Comparison of ENCODE assay signal across 18 cellular contexts in the genomic region with DNA sequence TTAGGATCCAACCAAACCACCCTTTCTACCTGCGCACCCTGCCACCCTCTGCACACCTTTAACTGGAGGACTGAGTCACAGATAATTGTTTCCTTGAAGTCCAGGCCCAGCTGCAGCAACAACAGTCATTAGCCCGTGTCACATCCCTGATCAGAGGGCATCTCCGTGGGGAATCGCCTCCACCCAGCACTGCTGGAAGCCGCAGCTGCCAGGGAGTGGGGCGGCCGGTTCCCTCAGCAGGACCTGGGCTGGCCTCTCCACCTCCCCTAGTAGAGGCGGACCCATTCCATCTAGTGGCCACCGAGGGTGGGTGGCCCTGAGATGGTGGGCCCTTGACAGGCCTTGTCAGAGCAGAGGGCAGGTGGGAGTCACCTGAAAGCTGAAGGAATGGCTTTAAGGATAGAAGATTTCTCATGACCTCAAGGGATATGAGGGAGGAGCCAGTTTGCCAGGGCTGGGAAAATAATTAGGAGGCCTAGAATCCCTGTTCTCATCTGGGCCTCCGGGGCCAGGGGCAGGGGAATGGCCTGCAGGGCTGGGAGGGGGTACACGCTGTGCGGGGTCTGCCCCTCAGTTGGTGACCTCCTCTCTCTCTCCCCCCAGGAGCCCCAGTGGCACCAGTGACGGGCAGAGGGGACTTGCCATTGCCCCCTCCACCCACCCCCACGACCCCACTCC. TPM values are rescaled to one million over a fixed set of nuclear protein-coding genes. Genes with fewer than 3 reads are reported as not detected.
A peak's percentile ranks its signal among the peaks of the same experiment; 100 is the strongest.
DNase-seq lines count a peak whose midpoint lies in the region; ATAC-seq and TF ChIP-seq lines count a peak whose summit lies in the region.
"Had no signal": no experiment of that assay in that cellular context is flagged by ENCODE, and none has a peak within 500 bp of the region (broad histone marks: within the 10 kb centered on the region; RNA-seq: fewer than 3 reads in every experiment).

No MANE protein-coding gene starts in this region.

- H3K27me3 ChIP-seq in neural progenitor cell = no peaks in the 10 kb centered on the region
- H3K27me3 ChIP-seq: transverse colon had no signal

- no peak for TF ChIP-seq EP300 in Ishikawa (IDR thresholded peaks at IDR 0.05; ENCODE audit: borderline replicate concordance)

- peaks cover 64% of the 10 kb centered on the region for H4K20me1 ChIP-seq in neural progenitor cell (ENCODE audit: low read depth)

- no peak overlapping the region for H3K4me2 ChIP-seq in neural progenitor cell
- H3K4me2 ChIP-seq: GM23338 had no signal

- no peaks in the 10 kb centered on the region for H3K9me3 ChIP-seq in neural progenitor cell (ENCODE audit: low read depth)
- H3K9me3 ChIP-seq: transverse colon had no signal

- H3K27ac Mint-ChIP-seq in T-helper 1 cell treated with Interleukin-12 subunit alpha and Interleukin-12 subunit beta and Interleukin-4 antibody, amounts not matched to agents 30 μg/mL and 1 μg/mL, for 36 hours = peak overlapping the region; percentile 81
- H3K27ac Mint-ChIP-seq in chondrocyte (ENCODE audit: unreplicated experiment) (peak overlapping the region; percentile 63), neural progenitor cell (no peak overlapping the region)
- H3K27ac Mint-ChIP-seq: GM23338 had no signal

- peaks cover 1% of the 10 kb centered on the region for H3K79me2 ChIP-seq in neural progenitor cell (ENCODE audit: low read depth)

- no peak for DNase-seq in T-helper 1 cell
- no peak for DNase-seq in chondrocyte (ENCODE audit: low spot score)
- no peak for DNase-seq in neural progenitor cell (ENCODE audit: low spot score)
- DNase-seq in dedifferentiated amniotic fluid mesenchymal stem cell (ENCODE audit: extremely low spot score) = no peak
- no peak for DNase-seq in COLO668 (lab: John Stamatoyannopoulos, UW; ENCODE audit: unreplicated experiment)
- DNase-seq: foreskin melanocyte; MM.1S; NCI-H2029; NCI-H526 treated with DMSO at 0.1 percent for 48 hours; occipital lobe; stimulated activated CD4-positive, alpha-beta T cell treated with anti-CD3 and anti-CD28 coated beads, Interleukin-2, amount 100 ng/mL, for 48 hours; stimulated activated CD8-positive, alpha-beta memory T cell treated with anti-CD3 and anti-CD28 coated beads, Interleukin-4, amount 100 ng/mL, for 48 hours; transverse colon had no signal

- ATAC-seq in HG03159 (IDR thresholded peaks at IDR 0.05; ENCODE audit: unreplicated experiment) = no peak
- ATAC-seq: GM23338, sciatic nerve had no signal

- H3K27ac ChIP-seq in neural progenitor cell = no peak overlapping the region
- H3K27ac ChIP-seq: transverse colon had no signal

- H3K9ac ChIP-seq in neural progenitor cell = no peak overlapping the region

- no peak overlapping the region for H3K4me3 ChIP-seq in neural progenitor cell
- H3K4me3 ChIP-seq: GM23338, transverse colon had no signal

- no peaks in the 10 kb centered on the region for H3K9me3 Mint-ChIP-seq in T-helper 1 cell treated with Interleukin-12 subunit alpha and Interleukin-12 subunit beta and Interleukin-4 antibody, amounts not matched to agents 30 μg/mL and 1 μg/mL, for 36 hours
- H3K9me3 Mint-ChIP-seq in chondrocyte (ENCODE audit: low read depth) = no peaks in the 10 kb centered on the region
- no peaks in the 10 kb centered on the region for H3K9me3 Mint-ChIP-seq in neural progenitor cell
- H3K9me3 Mint-ChIP-seq: GM23338 had no signal

- no peaks in the 10 kb centered on the region for H3K27me3 Mint-ChIP-seq in T-helper 1 cell treated with Interleukin-12 subunit alpha and Interleukin-12 subunit beta and Interleukin-4 antibody, amounts not matched to agents 30 μg/mL and 1 μg/mL, for 36 hours (ENCODE audit: low read depth)
- H3K27me3 Mint-ChIP-seq in chondrocyte (ENCODE audit: low read depth) (no peaks in the 10 kb centered on the region), neural progenitor cell (ENCODE audit: insufficient read depth, low read depth) (peaks cover 12% of the 10 kb centered on the region)

- peaks cover 6% of the 10 kb centered on the region for H3K4me1 Mint-ChIP-seq in T-helper 1 cell treated with Interleukin-12 subunit alpha and Interleukin-12 subunit beta and Interleukin-4 antibody, amounts not matched to agents 30 μg/mL and 1 μg/mL, for 36 hours (ENCODE audit: low read depth)
- H3K4me1 Mint-ChIP-seq in chondrocyte (ENCODE audit: low read depth) (peaks cover 7% of the 10 kb centered on the region), neural progenitor cell (peaks cover 3% of the 10 kb centered on the region)

- H3K4me1 ChIP-seq in neural progenitor cell = no peaks in the 10 kb centered on the region
- H3K4me1 ChIP-seq: transverse colon had no signal

- H3K36me3 Mint-ChIP-seq in T-helper 1 cell treated with Interleukin-12 subunit alpha and Interleukin-12 subunit beta and Interleukin-4 antibody, amounts not matched to agents 30 μg/mL and 1 μg/mL, for 36 hours (ENCODE audit: low read depth) = peaks cover 23% of the 10 kb centered on the region
- H3K36me3 Mint-ChIP-seq in chondrocyte (ENCODE audit: low read depth) (peaks cover 17% of the 10 kb centered on the region), neural progenitor cell (peaks cover 22% of the 10 kb centered on the region)

- H2AFZ ChIP-seq in neural progenitor cell (replicated peaks) = no peak overlapping the region
- H2AFZ ChIP-seq: GM23338 had no signal

- no peak overlapping the region for H3K4me3 Mint-ChIP-seq in T-helper 1 cell treated with Interleukin-12 subunit alpha and Interleukin-12 subunit beta and Interleukin-4 antibody, amounts not matched to agents 30 μg/mL and 1 μg/mL, for 36 hours
- H3K4me3 Mint-ChIP-seq in chondrocyte (ENCODE audit: unreplicated experiment) (no peak overlapping the region), neural progenitor cell (peak overlapping the region; percentile 26)
- H3K4me3 Mint-ChIP-seq: GM23338 had no signal

- no peak for TF ChIP-seq CTCF in chondrocyte (IDR thresholded peaks at IDR 0.05)
- no peak for TF ChIP-seq CTCF in neural progenitor cell (IDR thresholded peaks at IDR 0.05)

- H3F3A ChIP-seq in neural progenitor cell (ENCODE audit: low read depth) = no peaks in the 10 kb centered on the region

- 0 out of 2 replicates have a peak, but pooled peaks have one; percentile 6 for TF ChIP-seq RAD21 in Ishikawa (IDR thresholded peaks at IDR 0.05; ENCODE audit: low read depth)

- no peaks in the 10 kb centered on the region for H3K36me3 ChIP-seq in neural progenitor cell

TF ChIP-seq in Ishikawa, 13 proteins besides CTCF, POLR2A, EP300 and RAD21:
- TF ChIP-seq TCF12 (IDR thresholded peaks at IDR 0.05; ENCODE audit: low read depth) (peak; percentile 63), ZBTB7A (IDR thresholded peaks at IDR 0.05; ENCODE audit: low read depth) (peak; percentile 36; the same call in 1 of the 2 replicates), NFIC (IDR thresholded peaks at IDR 0.05) (no peak)
TF ChIP-seq in Ishikawa: peak in this region for 2.

RNA-seq across cellular contexts. Expression of a gene that starts 6.2 kb away (rescaled TPM):
- total RNA-seq in chondrocyte (3.3 to 7.0 TPM (median 5.9 TPM) in 3 replicates), neural progenitor cell (ENCODE audit: low replicate concordance) (2.3 and 7.7 TPM in 2 replicates)

RNA-seq across cellular contexts. Expression of a gene that starts 8.3 kb away (rescaled TPM):
- total RNA-seq in chondrocyte = 13.8 to 17.3 TPM (median 15.2 TPM) in 3 replicates
- total RNA-seq in neural progenitor cell (ENCODE audit: low replicate concordance) = 7.5 and 31.2 TPM in 2 replicates

RNA-seq across cellular contexts. Expression of a gene that starts 8.5 kb away (rescaled TPM):
- total RNA-seq in chondrocyte (14.1 to 18.9 TPM (median 15.2 TPM) in 3 replicates), neural progenitor cell (ENCODE audit: low replicate concordance) (3.7 and 14.7 TPM in 2 replicates)

RNA-seq across cellular contexts. Expression of a gene that starts 12.1 kb away (rescaled TPM):
- 167 to 199 TPM (median 193 TPM) in 3 replicates for total RNA-seq in chondrocyte
- total RNA-seq in neural progenitor cell (ENCODE audit: low replicate concordance) = 95.9 and 137 TPM in 2 replicates

RNA-seq across cellular contexts. Expression of a gene that starts 25.7 kb away (rescaled TPM):
- total RNA-seq in chondrocyte (36.3 to 44.5 TPM (median 41.9 TPM) in 3 replicates), neural progenitor cell (ENCODE audit: low replicate concordance) (19.8 and 38.1 TPM in 2 replicates)
